In genomic region chr5:157066080-157066479, GRCh38 we compare ENCODE assay signal across 15 cellular contexts. TPM values are rescaled to one million over a fixed set of nuclear protein-coding genes. Genes with fewer than 3 reads are reported as not detected.
DNase-seq lines count a peak whose midpoint lies in the region; ATAC-seq, FAIRE-seq and TF ChIP-seq lines count a peak whose summit lies in the region.
"Had no signal": no experiment of that assay in that cellular context is flagged by ENCODE, and none has a peak within 500 bp of the region (broad histone marks: within the 10 kb centered on the region; RNA-seq: fewer than 3 reads in every experiment).

No MANE protein-coding gene starts in this region.

- no peaks in the 10 kb centered on the region for H3K36me3 Mint-ChIP-seq in CD4-positive, CD25-positive, alpha-beta regulatory T cell
- H3K36me3 Mint-ChIP-seq in progenitor cell of endocrine pancreas (ENCODE audit: insufficient read depth): no peaks in the 10 kb centered on the region
- H3K36me3 Mint-ChIP-seq: IgD-negative memory B cell had no signal

- peak overlapping the region; percentile 36 to 69; a peak in 4 of 6 replicates for H3K27ac ChIP-seq in A549
- H3K27ac ChIP-seq in CD4-positive, CD25-positive, alpha-beta regulatory T cell (ENCODE audit: insufficient read depth, low read length, poor library complexity, severe bottlenecking): no peak overlapping the region
- H3K27ac ChIP-seq: BLaER1 had no signal

- POLR2A ChIA-PET in A549 (lab: Yijun Ruan, JAX): no interaction called here

- TF ChIP-seq EP300 in A549 (IDR thresholded peaks at IDR 0.05): no peak

- CTCF ChIA-PET in A549 (lab: Yijun Ruan, JAX): no interaction called here

- H3K9me3 ChIP-seq in A549: no peaks in the 10 kb centered on the region
- H3K9me3 ChIP-seq in CD4-positive, CD25-positive, alpha-beta regulatory T cell (ENCODE audit: control insufficient read depth in 2 of 2, low read length in 2 of 2): no peaks in the 10 kb centered on the region
- H3K9me3 ChIP-seq: BLaER1 had no signal

- H3K4me1 Mint-ChIP-seq in CD4-positive, CD25-positive, alpha-beta regulatory T cell: peaks cover 0 to 12% (median 6%) of the 10 kb centered on the region in 4 donors
- H3K4me1 Mint-ChIP-seq in progenitor cell of endocrine pancreas (ENCODE audit: low read depth): peaks cover 14% of the 10 kb centered on the region
- H3K4me1 Mint-ChIP-seq: IgD-negative memory B cell had no signal

- DNase-seq in A549 (ENCODE audit: low read depth in 1 of 2, low spot score in 1 of 2): no peak
- DNase-seq in CD4-positive, CD25-positive, alpha-beta regulatory T cell: no peak
- DNase-seq in fibroblast of villous mesenchyme (ENCODE audit: low read depth): peak; percentile 14
- DNase-seq in progenitor cell of endocrine pancreas (ENCODE audit: low spot score, unreplicated experiment): no peak
- no peak for DNase-seq in HCEC 1CT
- DNase-seq: GOT3, H9 had no signal

- TF ChIP-seq CTCF in A549 (IDR thresholded peaks at IDR 0.05) (no peak), fibroblast of villous mesenchyme (IDR thresholded peaks at IDR 0.05; ENCODE audit: insufficient read depth, low read depth, low read length) (no peak), progenitor cell of endocrine pancreas (IDR thresholded peaks at IDR 0.05; ENCODE audit: unreplicated experiment) (no peak)

- no peak for TF ChIP-seq POLR2A in A549 (IDR thresholded peaks at IDR 0.05; ENCODE audit: low read length)

- TF ChIP-seq RAD21 in A549 (conservative IDR thresholded peaks at IDR 0.05 in 1 of 2, IDR thresholded peaks at IDR 0.05 in 1 of 2): no peak

- H3K27me3 ChIP-seq in CD4-positive, CD25-positive, alpha-beta regulatory T cell (ENCODE audit: control insufficient read depth, insufficient read depth, low read length): no peaks in the 10 kb centered on the region
- H3K27me3 ChIP-seq: BLaER1 had no signal

- H3K36me3 ChIP-seq in CD4-positive, CD25-positive, alpha-beta regulatory T cell (ENCODE audit: control insufficient read depth, insufficient read depth, low read length): no peaks in the 10 kb centered on the region
- H3K36me3 ChIP-seq: BLaER1 had no signal

- ATAC-seq in A549 (no peak; a peak in 1 of 6 replicates), GM19328 (IDR thresholded peaks at IDR 0.05; ENCODE audit: unreplicated experiment) (no peak)
- ATAC-seq in CD4-positive, CD25-positive, alpha-beta regulatory T cell (ENCODE audit: low read depth in 2 of 2): no peak
- ATAC-seq: GM12878 had no signal

- H3K4me3 Mint-ChIP-seq in CD4-positive, CD25-positive, alpha-beta regulatory T cell: no peak overlapping the region
- no peak overlapping the region for H3K4me3 Mint-ChIP-seq in progenitor cell of endocrine pancreas (ENCODE audit: low read depth)
- H3K4me3 Mint-ChIP-seq: H9, IgD-negative memory B cell had no signal

- WGBS in A549 (ENCODE audit: missing lambda C conversion rate): 62% methylated on average over 2 of the region's 2 CpGs

- peaks cover 34% of the 10 kb centered on the region for H3K4me1 ChIP-seq in A549
- H3K4me1 ChIP-seq in CD4-positive, CD25-positive, alpha-beta regulatory T cell (ENCODE audit: control insufficient read depth, insufficient read depth, low read length, poor library complexity, severe bottlenecking): no peaks in the 10 kb centered on the region
- H3K4me1 ChIP-seq: BLaER1 had no signal

- H3K27me3 Mint-ChIP-seq in CD4-positive, CD25-positive, alpha-beta regulatory T cell: no peaks in the 10 kb centered on the region
- no peaks in the 10 kb centered on the region for H3K27me3 Mint-ChIP-seq in progenitor cell of endocrine pancreas

- peaks cover 0 to 1% (median 0%) of the 10 kb centered on the region in 7 donors for H3K9me3 Mint-ChIP-seq in CD4-positive, CD25-positive, alpha-beta regulatory T cell
- no peaks in the 10 kb centered on the region for H3K9me3 Mint-ChIP-seq in progenitor cell of endocrine pancreas (ENCODE audit: low read depth)
- H3K9me3 Mint-ChIP-seq: H9, IgD-negative memory B cell had no signal

- no peak overlapping the region for H3K4me3 ChIP-seq in A549
- H3K4me3 ChIP-seq in CD4-positive, CD25-positive, alpha-beta regulatory T cell (ENCODE audit: low read depth, low read length): no peak overlapping the region
- no peak overlapping the region for H3K4me3 ChIP-seq in fibroblast of villous mesenchyme (ENCODE audit: low read depth, low read length)
- H3K4me3 ChIP-seq: BLaER1, GM12878 had no signal

- FAIRE-seq in A549 (lab: Jason Lieb, UNC): no peak
- FAIRE-seq: GM12878, GM18507 had no signal

- H3K4me2 ChIP-seq in A549: no peak overlapping the region
- H3K4me2 ChIP-seq: BLaER1 had no signal

- H3K27ac Mint-ChIP-seq in CD4-positive, CD25-positive, alpha-beta regulatory T cell: peak overlapping the region in 2 of 3 donors; percentile 10 to 75
- peak overlapping the region; percentile 75 for H3K27ac Mint-ChIP-seq in progenitor cell of endocrine pancreas
- H3K27ac Mint-ChIP-seq: H9, IgD-negative memory B cell had no signal

TF ChIP-seq in A549, 52 proteins besides CTCF, POLR2A, EP300 and RAD21:
- TF ChIP-seq BHLHE40 (IDR thresholded peaks at IDR 0.05; ENCODE audit: low read depth, low read length): no peak
- no peak for TF ChIP-seq HOXA7 (CRISPR knock-in tag; IDR thresholded peaks at IDR 0.05)
- TF ChIP-seq HDAC2 (IDR thresholded peaks at IDR 0.05): no peak
- no peak for TF ChIP-seq CHD2 (IDR thresholded peaks at IDR 0.05; ENCODE audit: low read length, partially characterized antibody)
- TF ChIP-seq ZSCAN20 (CRISPR knock-in tag; IDR thresholded peaks at IDR 0.05): no peak
- TF ChIP-seq FOSL2 (IDR thresholded peaks at IDR 0.05): no peak
- no peak for TF ChIP-seq FOSL2 (CRISPR knock-in tag; IDR thresholded peaks at IDR 0.05)
- no peak for TF ChIP-seq ATOH8 (CRISPR knock-in tag; IDR thresholded peaks at IDR 0.05; ENCODE audit: low read depth)
- TF ChIP-seq HOXB13 (CRISPR knock-in tag; IDR thresholded peaks at IDR 0.05; ENCODE audit: low read depth): no peak
- TF ChIP-seq MAX (IDR thresholded peaks at IDR 0.05): no peak
- TF ChIP-seq TP53 (CRISPR knock-in tag; IDR thresholded peaks at IDR 0.05): no peak
- TF ChIP-seq MAZ (IDR thresholded peaks at IDR 0.05; ENCODE audit: borderline replicate concordance, low read depth, low read length): no peak

RNA-seq across cellular contexts. Expression of gene HAVCR1, which starts 7.2 kb away (rescaled TPM):
- polyA plus RNA-seq in A549 (2011; rRNA removed): 94.7 and 143 TPM in 2 replicates
- 58.3 and 77.3 TPM in 2 replicates for polyA plus RNA-seq in A549 (2012; cell fraction: cytosol; rRNA removed)
- polyA plus RNA-seq in A549 (2012; cell fraction: nucleus; rRNA removed): 48.5 and 87.7 TPM in 2 replicates
- polyA plus RNA-seq in A549 (2017; fragmentation: RNase III; extraction: RNeasy Plus Mini Kit Qiagen cat#74134 plus additional on column Dnase treatment): 99.1 to 103 TPM (median 101 TPM) in 3 replicates
- 328 and 421 TPM in 2 replicates for polyA minus RNA-seq in A549 (2011; rRNA and poly(A)+ RNA removed)
- 7.9 TPM for total RNA-seq in CD4-positive, CD25-positive, alpha-beta regulatory T cell
- 1 to 10 TPM; 1.7 to 8.2 (median 3.7) TPM for polyA plus RNA-seq in CD4-positive, CD25-positive, alpha-beta regulatory T cell
- not detected in 2 replicates for total RNA-seq in fibroblast of villous mesenchyme
- total RNA-seq in progenitor cell of endocrine pancreas: 1.2 and 2.1 TPM in 2 replicates
- total RNA-seq: A673, G401, H9, HT1080 had no signal
- polyA plus RNA-seq: IgD-negative memory B cell had no signal

RNA-seq across cellular contexts. Expression of gene HAVCR2, which starts 42.8 kb away (rescaled TPM):
- 0.13 and 0.24 TPM in 2 replicates for polyA plus RNA-seq in A549 (2011; rRNA removed)
- 0.05 and 0.06 TPM in 2 replicates for polyA plus RNA-seq in A549 (2012; cell fraction: cytosol; rRNA removed)
- polyA plus RNA-seq in A549 (2012; cell fraction: nucleus; rRNA removed): 0.06 and 0.17 TPM in 2 replicates
- polyA plus RNA-seq in A549 (2017; fragmentation: RNase III; extraction: RNeasy Plus Mini Kit Qiagen cat#74134 plus additional on column Dnase treatment): 0.05 to 0.17 TPM (median 0.07 TPM) in 3 replicates
- 0.54 TPM in 1 of 2 replicates, not detected in the other for polyA minus RNA-seq in A549 (2011; rRNA and poly(A)+ RNA removed)
- total RNA-seq in CD4-positive, CD25-positive, alpha-beta regulatory T cell: 5.0 TPM
- polyA plus RNA-seq in CD4-positive, CD25-positive, alpha-beta regulatory T cell: 1 to 10 TPM; 4.0 to 9.7 (median 7.0) TPM
- total RNA-seq in fibroblast of villous mesenchyme: not detected in 2 replicates
- 0.17 and 0.62 TPM in 2 replicates for total RNA-seq in progenitor cell of endocrine pancreas
- total RNA-seq: G401, H9 had no signal
